Comparison of ENCODE assay signal across 18 cellular contexts in genomic region chr20:8909596-8909995, GRCh38.
DNase-seq lines count a peak whose midpoint lies in the region; ATAC-seq and TF ChIP-seq lines count a peak whose summit lies in the region.
"Had no signal": no experiment of that assay in that cellular context is flagged by ENCODE, and none has a peak within 500 bp of the region (broad histone marks: within the 10 kb centered on the region; RNA-seq: fewer than 3 reads in every experiment).

No MANE protein-coding gene starts in this region.

- H3K27me3 ChIP-seq in IMR-90 (ENCODE audit: control insufficient read depth, insufficient read depth, low read length), result no peaks in the 10 kb centered on the region

- CTCF ChIA-PET in IMR-90 (lab: Yijun Ruan, JAX), result no interaction called here

- H2AK5ac ChIP-seq in IMR-90 (ENCODE audit: low read depth, low read length), result no peak overlapping the region

- intact Hi-C loops in IMR-90 (cut with micrococcal nuclease), result no loop called here

- H3K9me1 ChIP-seq in IMR-90 (ENCODE audit: insufficient read depth, low read length), result no peaks in the 10 kb centered on the region

- no peak overlapping the region for H2BK20ac ChIP-seq in IMR-90 (ENCODE audit: low read depth, low read length)

- H3K27ac ChIP-seq in IMR-90 (ENCODE audit: insufficient read depth, low read length), result no peak overlapping the region
- H3K27ac ChIP-seq: C4-2B had no signal

- TF ChIP-seq POLR2A in IMR-90 (IDR thresholded peaks at IDR 0.05; ENCODE audit: low read depth, low read length), result no peak

- no peaks in the 10 kb centered on the region for H3K36me3 ChIP-seq in IMR-90 (ENCODE audit: control insufficient read depth, insufficient read depth, low read length)

- no peaks in the 10 kb centered on the region for H4K20me1 ChIP-seq in IMR-90 (ENCODE audit: insufficient read depth, low read length)

- no peak overlapping the region for H3K4ac ChIP-seq in IMR-90 (ENCODE audit: low read depth, low read length)

- no peaks in the 10 kb centered on the region for H3K9me3 ChIP-seq in IMR-90 (ENCODE audit: control insufficient read depth, insufficient read depth, low read length)

- in situ Hi-C loops in IMR-90 (cut with MboI; ENCODE audit: low sequenced_read_pairs), result no loop called here

- H4K91ac ChIP-seq in IMR-90 (ENCODE audit: insufficient read depth, low read depth, low read length), result no peak overlapping the region

- TF ChIP-seq CTCF in IMR-90 (conservative IDR thresholded peaks at IDR 0.05; ENCODE audit: low read depth, low read length), result no peak
- no peak for TF ChIP-seq CTCF in fibroblast of mammary gland (conservative IDR thresholded peaks at IDR 0.05; ENCODE audit: control insufficient read depth, insufficient read depth, low read depth, low read length)

- H3K79me1 ChIP-seq in IMR-90 (ENCODE audit: low read depth in 1 of 2, low read length in 2 of 2), result no peaks in the 10 kb centered on the region

- no peak overlapping the region for H4K8ac ChIP-seq in IMR-90 (ENCODE audit: low read depth in 2 of 2, low read length in 2 of 2)

- POLR2A ChIA-PET in IMR-90 (lab: Charles Lee; ENCODE audit: unreplicated experiment), result no interaction called here

- no peak overlapping the region for H3K14ac ChIP-seq in IMR-90 (replicated peaks; ENCODE audit: low read depth, low read length)

- H3K4me1 ChIP-seq in IMR-90 (ENCODE audit: control insufficient read depth, insufficient read depth, low read length), result no peaks in the 10 kb centered on the region; the same call in 1 of the 2 replicates

- H2AFZ ChIP-seq in IMR-90 (replicated peaks; ENCODE audit: low read length, poor library complexity), result no peak overlapping the region
- H2AFZ ChIP-seq: GM23338 had no signal

- H2AK9ac ChIP-seq in IMR-90 (replicated peaks; ENCODE audit: low read depth, low read length, poor library complexity), result no peak overlapping the region

- H3K18ac ChIP-seq in IMR-90 (ENCODE audit: low read depth, low read length), result no peak overlapping the region

- DNase-seq in ELR (ENCODE audit: low read depth) (peak; percentile 13), IMR-90 (peak; percentile 15), fibroblast of mammary gland (ENCODE audit: low read depth) (peak; percentile 60), renal cortical epithelial cell (ENCODE audit: low read depth) (peak; percentile 16), NCI-H146 (lab: John Stamatoyannopoulos, UW) (no peak), inferior parietal cortex (ENCODE audit: extremely low spot score) (no peak)
- DNase-seq: DMS 273 treated with DMSO at 0.1 percent for 48 hours, DND-41, NCI-H1417, NCI-H187 treated with DMSO at 0.1 percent for 48 hours, NCI-H2227 treated with DMSO at 0.1 percent for 48 hours, NCI-H510A treated with DMSO at 0.1 percent for 48 hours, NCI-H774, SHP77 had no signal

- BruUV-seq in IMR-90 (replicated peaks; lab: Mats Ljungman, UMichigan), result no TSS peak

- no peak overlapping the region for H3K23ac ChIP-seq in IMR-90 (ENCODE audit: low read depth, low read length)

- H3K4me2 ChIP-seq in IMR-90 (ENCODE audit: low read depth, low read length), result no peak overlapping the region
- H3K4me2 ChIP-seq: GM23338 had no signal

- no peak overlapping the region for H2BK5ac ChIP-seq in IMR-90 (ENCODE audit: low read depth, low read length, poor library complexity, severe bottlenecking)

- H4K5ac ChIP-seq in IMR-90 (ENCODE audit: low read depth, low read length), result no peak overlapping the region

- H3K4me3 ChIP-seq in IMR-90 (ENCODE audit: insufficient read depth, low read depth, low read length) (no peak overlapping the region), fibroblast of mammary gland (ENCODE audit: control insufficient read depth, low read depth, low read length) (no peak overlapping the region)
- H3K4me3 ChIP-seq: GM23338 had no signal

- no peak for TF ChIP-seq RAD21 in IMR-90 (IDR thresholded peaks at IDR 0.05; ENCODE audit: low read length)

- no peak overlapping the region for H3K56ac ChIP-seq in IMR-90 (ENCODE audit: extremely low read depth, insufficient read depth, low read length)

- H2BK120ac ChIP-seq in IMR-90 (ENCODE audit: low read depth, low read length), result no peak overlapping the region

- no peak overlapping the region for H2BK15ac ChIP-seq in IMR-90 (ENCODE audit: low read depth, low read length)

- dilution Hi-C loops in IMR-90 (cut with HindIII; ENCODE audit: low sequenced_read_pairs, unreplicated experiment), result no loop called here

- no peak overlapping the region for H3K9ac ChIP-seq in IMR-90 (ENCODE audit: low read depth, low read length)

- ATAC-seq in IMR-90 (ENCODE audit: low read depth), result no peak
- no peak for ATAC-seq in GM19467 (IDR thresholded peaks at IDR 0.05; ENCODE audit: unreplicated experiment)
- ATAC-seq: GM23338, SK-N-SH treated with all-trans-retinoic acid at 6 μM for 48 hours had no signal

TF ChIP-seq in IMR-90, 13 proteins besides CTCF, POLR2A, EP300 and RAD21:
- TF ChIP-seq ELK1 (IDR thresholded peaks at IDR 0.05; ENCODE audit: borderline replicate concordance, low read depth, low read length) (no peak), RCOR1 (IDR thresholded peaks at IDR 0.05; ENCODE audit: insufficient replicate concordance, low read length) (no peak), SMC3 (IDR thresholded peaks at IDR 0.05; ENCODE audit: low read depth, low read length) (no peak), MAFK (IDR thresholded peaks at IDR 0.05; ENCODE audit: low read depth, low read length) (no peak), MAZ (IDR thresholded peaks at IDR 0.05; ENCODE audit: borderline replicate concordance, low read depth, low read length) (no peak), CHD1 (IDR thresholded peaks at IDR 0.05; ENCODE audit: low read depth, low read length) (no peak), CEBPB (IDR thresholded peaks at IDR 0.05; ENCODE audit: low read depth, low read length) (no peak)

Comparison
In these comparisons a context has a peak if more than half of its experiments do, and no peak if none do; other contexts are left out.
1. DNase-seq: peak in ELR (single experiment), IMR-90 (single experiment), fibroblast of mammary gland (single experiment) and renal cortical epithelial cell (single experiment); none in NCI-H146 (single experiment) and inferior parietal cortex (single experiment).